In genomic region chr14:52399104-52399503, GRCh38 we compare ENCODE assay signal across 28 cellular contexts.
"Had no signal": no experiment of that assay in that cellular context is flagged by ENCODE, and none has a peak within 500 bp of the region (broad histone marks: within the 10 kb centered on the region; RNA-seq: fewer than 3 reads in every experiment).

No MANE protein-coding gene starts in this region.

- ATAC-seq: activated CD8-positive, alpha-beta memory T cell treated with anti-CD3 and anti-CD28 coated beads, Interleukin-2, amount 10 ng/mL, durations not matched to agents 7 days and 5 days; activated T-helper 17 cell treated with anti-CD3 and anti-CD28 coated beads, Interleukin-2, amount 50 U/mL, for 72 hours had no signal

- H3K27me3 Mint-ChIP-seq: activated CD4-positive, alpha-beta T cell treated with anti-CD3 and anti-CD28 coated beads, Interleukin-2, amount 10 ng/mL, durations not matched to agents 24 days and 14 days; activated T-helper 17 cell treated with anti-CD3 and anti-CD28 coated beads, Interleukin-2, amount 50 U/mL, for 72 hours had no signal

- H3K4me3 Mint-ChIP-seq: activated B cell treated with CpG ODN at 0.5 μM for 24 hours; activated CD4-positive, alpha-beta T cell treated with anti-CD3 and anti-CD28 coated beads, Interleukin-2, amount 10 ng/mL, durations not matched to agents 24 days and 14 days; activated CD8-positive, alpha-beta memory T cell treated with anti-CD3 and anti-CD28 coated beads, Interleukin-2, amount 10 ng/mL, durations not matched to agents 7 days and 5 days; activated naive CD4-positive, alpha-beta T cell treated with anti-CD3 and anti-CD28 coated beads, Interleukin-2, amount 10 ng/mL, durations not matched to agents 7 days and 5 days; activated naive CD8-positive, alpha-beta T cell treated with anti-CD3 and anti-CD28 coated beads for 36 hours; activated T-helper 17 cell treated with anti-CD3 and anti-CD28 coated beads, Interleukin-2, amount 50 U/mL, for 72 hours; T-helper 1 cell treated with Interleukin-12 subunit alpha and Interleukin-12 subunit beta and Interleukin-4 antibody, amounts not matched to agents 30 μg/mL and 1 μg/mL, for 36 hours had no signal

- H3K4me3 ChIP-seq: MG63, Peyer's patch, SJCRH30 had no signal

- H3K27ac Mint-ChIP-seq: activated B cell treated with CpG ODN at 0.5 μM for 24 hours; activated naive CD4-positive, alpha-beta T cell treated with anti-CD3 and anti-CD28 coated beads, Interleukin-2, amount 10 ng/mL, durations not matched to agents 7 days and 5 days; activated naive CD8-positive, alpha-beta T cell treated with anti-CD3 and anti-CD28 coated beads for 36 hours; activated T-helper 17 cell treated with anti-CD3 and anti-CD28 coated beads, Interleukin-2, amount 50 U/mL, for 72 hours; T-helper 1 cell treated with Interleukin-12 subunit alpha and Interleukin-12 subunit beta and Interleukin-4 antibody, amounts not matched to agents 30 μg/mL and 1 μg/mL, for 36 hours had no signal

- H3K36me3 ChIP-seq: MG63, Peyer's patch, SJCRH30 had no signal

- H3K4me1 Mint-ChIP-seq: activated B cell treated with CpG ODN at 0.5 μM for 24 hours had no signal

- H3K27ac ChIP-seq: KMS-11, Peyer's patch, RWPE1, SJCRH30 had no signal

- H3K9me3 ChIP-seq: MG63, Peyer's patch, SJCRH30 had no signal

- H3K9me3 Mint-ChIP-seq: activated B cell treated with CpG ODN at 0.5 μM for 24 hours had no signal

- H3K27me3 ChIP-seq: MG63, Peyer's patch, SJCRH30 had no signal

- DNase-seq: activated B cell treated with CpG ODN at 0.5 μM for 24 hours; activated CD4-positive, alpha-beta T cell treated with anti-CD3 and anti-CD28 coated beads for 1 hour; activated CD4-positive, alpha-beta T cell treated with anti-CD3 and anti-CD28 coated beads, Interleukin-2, amount 10 ng/mL, durations not matched to agents 24 days and 14 days; activated CD4-positive, alpha-beta T cell treated with anti-CD3 and anti-CD28 coated beads, Interleukin-2, amount 50 U/mL, for 48 hours; activated CD8-positive, alpha-beta memory T cell treated with anti-CD3 and anti-CD28 coated beads, Interleukin-2, amount 10 ng/mL, durations not matched to agents 7 days and 5 days; activated gamma-delta T cell; activated naive CD4-positive, alpha-beta T cell treated with anti-CD3 and anti-CD28 coated beads, Interleukin-2, amount 10 ng/mL, durations not matched to agents 7 days and 5 days; activated naive CD8-positive, alpha-beta T cell treated with anti-CD3 and anti-CD28 coated beads for 36 hours; activated T-cell treated with anti-CD3 and anti-CD28 coated beads, Interleukin-2, amount 50 U/mL, for 48 hours; cerebellar nuclear complex; MG63; MV-4-11; NCI-H1092 treated with DMSO at 0.1 percent for 48 hours; NCI-H1417 treated with DMSO at 0.1 percent for 48 hours; NCI-H1694; NCI-H2029; NCI-H345; NCI-H510A; NCI-H82; Peyer's patch; Right ventricle myocardium superior; SJCRH30; SW 1271; T-helper 9 cell had no signal

- H3K4me2 ChIP-seq: KMS-11 had no signal

- H3K4me1 ChIP-seq: SJCRH30 had no signal
